In the genomic region with DNA sequence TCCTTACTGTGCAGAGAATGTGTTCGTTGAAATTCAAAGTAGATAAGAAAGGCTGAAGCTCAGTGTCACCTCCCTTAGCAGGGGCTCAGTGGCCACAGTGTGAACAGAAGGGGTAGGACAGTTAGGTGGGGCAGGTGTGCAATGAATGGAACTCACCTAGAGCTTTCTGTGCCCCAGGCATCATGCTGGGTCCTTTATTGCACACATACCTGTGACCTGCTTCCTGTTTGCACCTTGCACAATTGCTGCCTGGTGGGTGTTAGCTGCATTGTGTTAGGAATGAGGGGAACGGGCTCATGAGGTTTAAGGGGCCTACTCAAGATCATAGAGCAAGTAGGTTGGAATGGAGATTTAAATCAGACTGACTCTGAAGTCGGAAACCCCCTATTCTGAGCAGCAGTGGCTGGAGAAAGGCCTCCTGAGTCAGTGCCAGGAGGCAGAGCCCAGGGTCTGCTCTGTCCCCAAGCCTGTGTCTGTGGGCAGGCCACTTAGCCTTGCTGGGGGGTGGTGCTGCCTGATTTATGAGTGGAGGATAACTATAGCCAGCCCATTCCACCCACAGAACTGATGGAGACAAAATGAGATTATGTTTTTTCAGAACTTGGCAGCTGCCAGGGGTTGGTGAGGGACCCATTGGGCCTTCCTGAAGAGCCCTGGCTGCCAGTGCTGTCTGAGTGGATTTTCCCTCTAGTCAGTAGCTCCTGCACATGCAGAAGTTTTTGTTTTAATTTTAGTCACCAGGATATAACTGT, we compare ENCODE assay signal across 22 cellular contexts.
A peak's percentile ranks its signal among the peaks of the same experiment; 100 is the strongest.
DNase-seq lines count a peak whose midpoint lies in the region; ATAC-seq and TF ChIP-seq lines count a peak whose summit lies in the region.
"Had no signal": no experiment of that assay in that cellular context is flagged by ENCODE, and none has a peak within 500 bp of the region (broad histone marks: within the 10 kb centered on the region; RNA-seq: fewer than 3 reads in every experiment).

No MANE protein-coding gene starts in this region.

- H3K4me1 ChIP-seq in HUES48 (ENCODE audit: control insufficient read depth, insufficient read depth, low read length) = peaks cover 8% of the 10 kb centered on the region; the same call in 1 of the 2 replicates
- peaks cover 0 to 29% of the 10 kb centered on the region in 2 donors for H3K4me1 ChIP-seq in right atrium auricular region
- peaks cover 5 to 23% (median 15%) of the 10 kb centered on the region in 4 donors for H3K4me1 ChIP-seq in stomach
- H3K4me1 ChIP-seq: BE2C had no signal

- intact Hi-C loops in stomach (cut with DNase I; ENCODE audit: low total_unique reads) = no loop called here

- no peak for TF ChIP-seq EP300 in stomach (IDR thresholded peaks at IDR 0.05)

- H3K9me3 ChIP-seq in HUES48 (ENCODE audit: control insufficient read depth, insufficient read depth, low read length) (no peaks in the 10 kb centered on the region), right atrium auricular region (no peaks in the 10 kb centered on the region), stomach (no peaks in the 10 kb centered on the region)
- H3K9me3 ChIP-seq: BE2C had no signal

- peak; percentile 29 for DNase-seq in astrocyte of the hippocampus (ENCODE audit: low read depth, low spot score)
- DNase-seq in right atrium auricular region (ENCODE audit: low spot score) = no peak
- DNase-seq in stomach = no peak
- no peak for DNase-seq in islet precursor cell
- DNase-seq in HFFc6 = no peak
- no peak for DNase-seq in cerebellar nuclear complex (lab: John Stamatoyannopoulos, UW)
- DNase-seq: activated B cell treated with CpG ODN at 0.5 μM for 24 hours; activated CD8-positive, alpha-beta T cell treated with anti-CD3 and anti-CD28 coated beads for 36 hours; activated T-cell treated with anti-CD3 and anti-CD28 coated beads, Interleukin-2, amount 50 U/mL, for 4 hours; cortex of kidney; foreskin melanocyte; NCI-H1417 treated with DMSO at 0.1 percent for 48 hours; NCI-H2227 treated with DMSO at 0.1 percent for 48 hours; occipital lobe had no signal

- H3K27ac ChIP-seq in HUES48 (ENCODE audit: low read depth, low read length) = peak overlapping the region; percentile 10
- H3K27ac ChIP-seq in right atrium auricular region = peak overlapping the region; percentile 68 to 85
- peak overlapping the region in 3 of 5 donors; percentile 16 to 49 (median 18) for H3K27ac ChIP-seq in stomach
- H3K27ac ChIP-seq: left lung had no signal

- H3K4me3 ChIP-seq in HUES48 (ENCODE audit: low read depth, low read length) = no peak overlapping the region
- H3K4me3 ChIP-seq in right atrium auricular region = no peak overlapping the region
- H3K4me3 ChIP-seq in stomach = no peak overlapping the region
- H3K4me3 ChIP-seq: left lung had no signal

- no peak overlapping the region for H3K4me3 Mint-ChIP-seq in HFFc6
- H3K4me3 Mint-ChIP-seq: activated B cell treated with CpG ODN at 0.5 μM for 24 hours; activated CD8-positive, alpha-beta T cell treated with anti-CD3 and anti-CD28 coated beads for 36 hours; activated T-cell treated with anti-CD3 and anti-CD28 coated beads, Interleukin-2, amount 50 U/mL, for 4 hours; stimulated activated naive CD8-positive, alpha-beta T cell treated with anti-CD3 and anti-CD28 coated beads, Interleukin-15, Interleukin-2, amounts not matched to agents 100 ng/mL and 50 ng/mL, for 24 hours; T-helper 1 cell treated with Interleukin-12 subunit alpha and Interleukin-12 subunit beta and Interleukin-4 antibody, amounts not matched to agents 30 μg/mL and 1 μg/mL, for 36 hours had no signal

- WGBS in stomach, 5 donors = 53 to 74% (median 61%) methylated on average over 3 of the region's 3 CpGs

- peaks cover 48% of the 10 kb centered on the region for H3K4me1 Mint-ChIP-seq in HFFc6 (ENCODE audit: low read depth)

- ATAC-seq in GM21367 (IDR thresholded peaks at IDR 0.05; ENCODE audit: unreplicated experiment) = no peak
- ATAC-seq: activated CD8-positive, alpha-beta T cell treated with anti-CD3 and anti-CD28 coated beads for 36 hours; activated naive CD4-positive, alpha-beta T cell treated with anti-CD3 and anti-CD28 coated beads, Interleukin-2, amount 50 U/mL, for 72 hours; activated T-cell treated with anti-CD3 and anti-CD28 coated beads, Interleukin-2, amount 50 U/mL, for 4 hours; sciatic nerve had no signal

- no peak overlapping the region for H3K27ac Mint-ChIP-seq in HFFc6
- H3K27ac Mint-ChIP-seq: activated B cell treated with CpG ODN at 0.5 μM for 24 hours; activated CD8-positive, alpha-beta T cell treated with anti-CD3 and anti-CD28 coated beads for 36 hours; stimulated activated naive CD8-positive, alpha-beta T cell treated with anti-CD3 and anti-CD28 coated beads, Interleukin-15, Interleukin-2, amounts not matched to agents 100 ng/mL and 50 ng/mL, for 24 hours; T-helper 1 cell treated with Interleukin-12 subunit alpha and Interleukin-12 subunit beta and Interleukin-4 antibody, amounts not matched to agents 30 μg/mL and 1 μg/mL, for 36 hours had no signal

- peaks cover 17% of the 10 kb centered on the region for H3K36me3 Mint-ChIP-seq in HFFc6 (ENCODE audit: low read depth)

- H3K27me3 Mint-ChIP-seq in HFFc6 (ENCODE audit: insufficient read depth) = peaks cover 3% of the 10 kb centered on the region
- H3K27me3 Mint-ChIP-seq: activated CD8-positive, alpha-beta T cell treated with anti-CD3 and anti-CD28 coated beads for 36 hours had no signal

- no peaks in the 10 kb centered on the region for H3K27me3 ChIP-seq in HUES48 (ENCODE audit: control insufficient read depth, insufficient read depth, low read length)
- no peaks in the 10 kb centered on the region for H3K27me3 ChIP-seq in right atrium auricular region
- no peaks in the 10 kb centered on the region for H3K27me3 ChIP-seq in stomach
- H3K27me3 ChIP-seq: BE2C, left lung had no signal

- TF ChIP-seq POLR2A in stomach (IDR thresholded peaks at IDR 0.05) = no peak

- no peak for TF ChIP-seq CTCF in right atrium auricular region (IDR thresholded peaks at IDR 0.05)
- TF ChIP-seq CTCF in stomach (IDR thresholded peaks at IDR 0.05) = no peak
- no peak for TF ChIP-seq CTCF in HFFc6 (IDR thresholded peaks at IDR 0.05)

- H3K9ac ChIP-seq in HUES48 (ENCODE audit: low read depth, low read length) = no peak overlapping the region

- 0 out of 2 replicates have a peak, but pooled peaks cover 4% of the 10 kb centered on the region for H3K9me3 Mint-ChIP-seq in HFFc6
- H3K9me3 Mint-ChIP-seq: activated T-cell treated with anti-CD3 and anti-CD28 coated beads, Interleukin-2, amount 50 U/mL, for 4 hours; stimulated activated naive CD8-positive, alpha-beta T cell treated with anti-CD3 and anti-CD28 coated beads, Interleukin-15, Interleukin-2, amounts not matched to agents 100 ng/mL and 50 ng/mL, for 24 hours; T-helper 1 cell treated with Interleukin-12 subunit alpha and Interleukin-12 subunit beta and Interleukin-4 antibody, amounts not matched to agents 30 μg/mL and 1 μg/mL, for 36 hours had no signal

- no peaks in the 10 kb centered on the region for H3K36me3 ChIP-seq in HUES48 (ENCODE audit: control insufficient read depth, insufficient read depth, low read length)
- H3K36me3 ChIP-seq in right atrium auricular region = no peaks in the 10 kb centered on the region
- H3K36me3 ChIP-seq in stomach = no peaks in the 10 kb centered on the region
- H3K36me3 ChIP-seq: BE2C, left lung had no signal

Comparison
In these comparisons a context has a peak if more than half of its experiments do, and no peak if none do; other contexts are left out.
1. H3K27ac ChIP-seq: peak in every context shown above with its lines; median percentile 76 in right atrium auricular region; 18 in stomach; 10 in HUES48.